1 cellular context compared by ENCODE assay signal in the genomic region with DNA sequence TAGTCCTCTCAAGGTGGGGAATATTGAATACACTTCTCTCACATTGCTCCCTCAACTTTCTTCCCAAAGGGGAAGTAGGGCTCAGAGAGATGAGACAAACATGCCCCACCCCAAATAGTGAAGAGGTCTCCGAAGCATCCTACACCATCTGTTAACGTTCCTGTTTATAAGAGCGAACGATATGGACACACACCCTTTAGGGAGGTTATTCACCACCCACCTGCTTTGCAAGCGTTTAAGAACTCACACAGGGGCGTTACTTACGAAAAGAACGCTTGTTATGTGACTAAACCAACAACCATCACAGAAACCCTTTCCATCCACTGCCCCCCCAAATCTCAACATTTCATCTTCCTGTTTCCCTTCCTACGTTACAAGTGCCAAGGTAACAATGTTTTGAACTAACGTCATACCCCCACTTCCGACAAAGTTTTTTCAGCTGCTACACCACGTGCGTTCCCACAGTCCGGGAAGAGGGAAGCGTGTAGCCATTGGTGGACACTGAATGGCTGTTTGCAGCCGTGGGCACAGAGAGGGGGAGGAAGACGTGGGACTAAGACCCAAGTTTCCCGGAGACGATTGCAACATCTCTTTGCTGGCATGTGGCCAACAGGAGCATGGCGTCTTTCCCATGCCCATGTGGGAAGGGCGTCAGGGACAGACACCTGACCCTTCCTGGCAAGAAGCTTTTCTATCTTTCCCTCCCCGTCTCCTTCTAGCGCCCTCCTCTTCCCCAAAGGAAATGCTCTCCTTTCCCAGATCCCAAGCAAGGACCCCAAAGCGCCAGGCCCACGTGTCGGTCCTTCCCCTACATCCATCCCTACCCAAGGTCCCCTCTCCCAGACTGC.
TF ChIP-seq lines count a peak whose summit lies in the region.

No MANE protein-coding gene starts in this region.

TF ChIP-seq in K562, 482 proteins besides CTCF, POLR2A, EP300 and RAD21 (continues in another document):
- TF ChIP-seq, protein P1, sequence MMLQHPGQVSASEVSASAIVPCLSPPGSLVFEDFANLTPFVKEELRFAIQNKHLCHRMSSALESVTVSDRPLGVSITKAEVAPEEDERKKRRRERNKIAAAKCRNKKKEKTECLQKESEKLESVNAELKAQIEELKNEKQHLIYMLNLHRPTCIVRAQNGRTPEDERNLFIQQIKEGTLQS (IDR thresholded peaks at IDR 0.05), result peak; percentile 69
- TF ChIP-seq, protein P1 (CRISPR knock-in tag; conservative IDR thresholded peaks at IDR 0.05), result no peak
- TF ChIP-seq ZNF384 (IDR thresholded peaks at IDR 0.05; ENCODE audit: low read depth, low read length), result 0 out of 2 replicates have a peak, but pooled peaks have one; percentile 39
- TF ChIP-seq, protein P2, sequence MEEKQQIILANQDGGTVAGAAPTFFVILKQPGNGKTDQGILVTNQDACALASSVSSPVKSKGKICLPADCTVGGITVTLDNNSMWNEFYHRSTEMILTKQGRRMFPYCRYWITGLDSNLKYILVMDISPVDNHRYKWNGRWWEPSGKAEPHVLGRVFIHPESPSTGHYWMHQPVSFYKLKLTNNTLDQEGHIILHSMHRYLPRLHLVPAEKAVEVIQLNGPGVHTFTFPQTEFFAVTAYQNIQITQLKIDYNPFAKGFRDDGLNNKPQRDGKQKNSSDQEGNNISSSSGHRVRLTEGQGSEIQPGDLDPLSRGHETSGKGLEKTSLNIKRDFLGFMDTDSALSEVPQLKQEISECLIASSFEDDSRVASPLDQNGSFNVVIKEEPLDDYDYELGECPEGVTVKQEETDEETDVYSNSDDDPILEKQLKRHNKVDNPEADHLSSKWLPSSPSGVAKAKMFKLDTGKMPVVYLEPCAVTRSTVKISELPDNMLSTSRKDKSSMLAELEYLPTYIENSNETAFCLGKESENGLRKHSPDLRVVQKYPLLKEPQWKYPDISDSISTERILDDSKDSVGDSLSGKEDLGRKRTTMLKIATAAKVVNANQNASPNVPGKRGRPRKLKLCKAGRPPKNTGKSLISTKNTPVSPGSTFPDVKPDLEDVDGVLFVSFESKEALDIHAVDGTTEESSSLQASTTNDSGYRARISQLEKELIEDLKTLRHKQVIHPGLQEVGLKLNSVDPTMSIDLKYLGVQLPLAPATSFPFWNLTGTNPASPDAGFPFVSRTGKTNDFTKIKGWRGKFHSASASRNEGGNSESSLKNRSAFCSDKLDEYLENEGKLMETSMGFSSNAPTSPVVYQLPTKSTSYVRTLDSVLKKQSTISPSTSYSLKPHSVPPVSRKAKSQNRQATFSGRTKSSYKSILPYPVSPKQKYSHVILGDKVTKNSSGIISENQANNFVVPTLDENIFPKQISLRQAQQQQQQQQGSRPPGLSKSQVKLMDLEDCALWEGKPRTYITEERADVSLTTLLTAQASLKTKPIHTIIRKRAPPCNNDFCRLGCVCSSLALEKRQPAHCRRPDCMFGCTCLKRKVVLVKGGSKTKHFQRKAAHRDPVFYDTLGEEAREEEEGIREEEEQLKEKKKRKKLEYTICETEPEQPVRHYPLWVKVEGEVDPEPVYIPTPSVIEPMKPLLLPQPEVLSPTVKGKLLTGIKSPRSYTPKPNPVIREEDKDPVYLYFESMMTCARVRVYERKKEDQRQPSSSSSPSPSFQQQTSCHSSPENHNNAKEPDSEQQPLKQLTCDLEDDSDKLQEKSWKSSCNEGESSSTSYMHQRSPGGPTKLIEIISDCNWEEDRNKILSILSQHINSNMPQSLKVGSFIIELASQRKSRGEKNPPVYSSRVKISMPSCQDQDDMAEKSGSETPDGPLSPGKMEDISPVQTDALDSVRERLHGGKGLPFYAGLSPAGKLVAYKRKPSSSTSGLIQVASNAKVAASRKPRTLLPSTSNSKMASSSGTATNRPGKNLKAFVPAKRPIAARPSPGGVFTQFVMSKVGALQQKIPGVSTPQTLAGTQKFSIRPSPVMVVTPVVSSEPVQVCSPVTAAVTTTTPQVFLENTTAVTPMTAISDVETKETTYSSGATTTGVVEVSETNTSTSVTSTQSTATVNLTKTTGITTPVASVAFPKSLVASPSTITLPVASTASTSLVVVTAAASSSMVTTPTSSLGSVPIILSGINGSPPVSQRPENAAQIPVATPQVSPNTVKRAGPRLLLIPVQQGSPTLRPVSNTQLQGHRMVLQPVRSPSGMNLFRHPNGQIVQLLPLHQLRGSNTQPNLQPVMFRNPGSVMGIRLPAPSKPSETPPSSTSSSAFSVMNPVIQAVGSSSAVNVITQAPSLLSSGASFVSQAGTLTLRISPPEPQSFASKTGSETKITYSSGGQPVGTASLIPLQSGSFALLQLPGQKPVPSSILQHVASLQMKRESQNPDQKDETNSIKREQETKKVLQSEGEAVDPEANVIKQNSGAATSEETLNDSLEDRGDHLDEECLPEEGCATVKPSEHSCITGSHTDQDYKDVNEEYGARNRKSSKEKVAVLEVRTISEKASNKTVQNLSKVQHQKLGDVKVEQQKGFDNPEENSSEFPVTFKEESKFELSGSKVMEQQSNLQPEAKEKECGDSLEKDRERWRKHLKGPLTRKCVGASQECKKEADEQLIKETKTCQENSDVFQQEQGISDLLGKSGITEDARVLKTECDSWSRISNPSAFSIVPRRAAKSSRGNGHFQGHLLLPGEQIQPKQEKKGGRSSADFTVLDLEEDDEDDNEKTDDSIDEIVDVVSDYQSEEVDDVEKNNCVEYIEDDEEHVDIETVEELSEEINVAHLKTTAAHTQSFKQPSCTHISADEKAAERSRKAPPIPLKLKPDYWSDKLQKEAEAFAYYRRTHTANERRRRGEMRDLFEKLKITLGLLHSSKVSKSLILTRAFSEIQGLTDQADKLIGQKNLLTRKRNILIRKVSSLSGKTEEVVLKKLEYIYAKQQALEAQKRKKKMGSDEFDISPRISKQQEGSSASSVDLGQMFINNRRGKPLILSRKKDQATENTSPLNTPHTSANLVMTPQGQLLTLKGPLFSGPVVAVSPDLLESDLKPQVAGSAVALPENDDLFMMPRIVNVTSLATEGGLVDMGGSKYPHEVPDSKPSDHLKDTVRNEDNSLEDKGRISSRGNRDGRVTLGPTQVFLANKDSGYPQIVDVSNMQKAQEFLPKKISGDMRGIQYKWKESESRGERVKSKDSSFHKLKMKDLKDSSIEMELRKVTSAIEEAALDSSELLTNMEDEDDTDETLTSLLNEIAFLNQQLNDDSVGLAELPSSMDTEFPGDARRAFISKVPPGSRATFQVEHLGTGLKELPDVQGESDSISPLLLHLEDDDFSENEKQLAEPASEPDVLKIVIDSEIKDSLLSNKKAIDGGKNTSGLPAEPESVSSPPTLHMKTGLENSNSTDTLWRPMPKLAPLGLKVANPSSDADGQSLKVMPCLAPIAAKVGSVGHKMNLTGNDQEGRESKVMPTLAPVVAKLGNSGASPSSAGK (IDR thresholded peaks at IDR 0.05), result peak; percentile 42
- peak; percentile 27; the same call in 1 of the 2 replicates for TF ChIP-seq ETV1 (tag; conservative IDR thresholded peaks at IDR 0.05; ENCODE audit: low read depth)
- TF ChIP-seq SAP30 (IDR thresholded peaks at IDR 0.05; ENCODE audit: borderline replicate concordance, insufficient read depth, low read depth, low read length, poor library complexity, severe bottlenecking), result peak; percentile 63
- peak; percentile 31 for TF ChIP-seq TAF9B (IDR thresholded peaks at IDR 0.05; ENCODE audit: partially characterized antibody)
- peak; percentile 45; the same call in 1 of the 2 replicates for TF ChIP-seq MXI1 (IDR thresholded peaks at IDR 0.05; ENCODE audit: low read depth, low read length)
- TF ChIP-seq TEAD1 (CRISPR knock-in tag; IDR thresholded peaks at IDR 0.05), result peak in 1 of 2 experiments; percentile 55; a peak in 1 of 4 replicates
- TF ChIP-seq, protein P3, sequence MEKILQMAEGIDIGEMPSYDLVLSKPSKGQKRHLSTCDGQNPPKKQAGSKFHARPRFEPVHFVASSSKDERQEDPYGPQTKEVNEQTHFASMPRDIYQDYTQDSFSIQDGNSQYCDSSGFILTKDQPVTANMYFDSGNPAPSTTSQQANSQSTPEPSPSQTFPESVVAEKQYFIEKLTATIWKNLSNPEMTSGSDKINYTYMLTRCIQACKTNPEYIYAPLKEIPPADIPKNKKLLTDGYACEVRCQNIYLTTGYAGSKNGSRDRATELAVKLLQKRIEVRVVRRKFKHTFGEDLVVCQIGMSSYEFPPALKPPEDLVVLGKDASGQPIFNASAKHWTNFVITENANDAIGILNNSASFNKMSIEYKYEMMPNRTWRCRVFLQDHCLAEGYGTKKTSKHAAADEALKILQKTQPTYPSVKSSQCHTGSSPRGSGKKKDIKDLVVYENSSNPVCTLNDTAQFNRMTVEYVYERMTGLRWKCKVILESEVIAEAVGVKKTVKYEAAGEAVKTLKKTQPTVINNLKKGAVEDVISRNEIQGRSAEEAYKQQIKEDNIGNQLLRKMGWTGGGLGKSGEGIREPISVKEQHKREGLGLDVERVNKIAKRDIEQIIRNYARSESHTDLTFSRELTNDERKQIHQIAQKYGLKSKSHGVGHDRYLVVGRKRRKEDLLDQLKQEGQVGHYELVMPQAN (IDR thresholded peaks at IDR 0.05; ENCODE audit: borderline replicate concordance), result peak; percentile 67
- no peak for TF ChIP-seq DNMT1 (IDR thresholded peaks at IDR 0.05)
- peak; percentile 47; the same call in 1 of the 2 replicates for TF ChIP-seq SP1 (CRISPR knock-in tag; IDR thresholded peaks at IDR 0.05)
- TF ChIP-seq, protein P4, sequence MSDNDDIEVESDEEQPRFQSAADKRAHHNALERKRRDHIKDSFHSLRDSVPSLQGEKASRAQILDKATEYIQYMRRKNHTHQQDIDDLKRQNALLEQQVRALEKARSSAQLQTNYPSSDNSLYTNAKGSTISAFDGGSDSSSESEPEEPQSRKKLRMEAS (CRISPR knock-in tag; IDR thresholded peaks at IDR 0.05), result peak; percentile 84
- TF ChIP-seq RFX1 (IDR thresholded peaks at IDR 0.05), result peak; percentile 52
- no peak for TF ChIP-seq ZNF507 (tag; conservative IDR thresholded peaks at IDR 0.05)
- TF ChIP-seq CREM (IDR thresholded peaks at IDR 0.05; ENCODE audit: low read depth), result peak; percentile 58
- 0 out of 2 replicates have a peak, but pooled peaks have one; percentile 37 for TF ChIP-seq NFRKB (IDR thresholded peaks at IDR 0.05; ENCODE audit: low read depth)
- TF ChIP-seq JUND (IDR thresholded peaks at IDR 0.05; ENCODE audit: borderline replicate concordance, low read depth, low read length), result 0 out of 2 replicates have a peak, but pooled peaks have one; percentile 4
- TF ChIP-seq JUND (tag; IDR thresholded peaks at IDR 0.05; ENCODE audit: borderline replicate concordance, low read depth, low read length), result no peak
- TF ChIP-seq MYC (IDR thresholded peaks at IDR 0.05; ENCODE audit: low read depth, low read length), result peak; percentile 87
- no peak for TF ChIP-seq MYC (CRISPR knock-in tag; IDR thresholded peaks at IDR 0.05; ENCODE audit: borderline replicate concordance, low read depth)
- TF ChIP-seq, protein P5, sequence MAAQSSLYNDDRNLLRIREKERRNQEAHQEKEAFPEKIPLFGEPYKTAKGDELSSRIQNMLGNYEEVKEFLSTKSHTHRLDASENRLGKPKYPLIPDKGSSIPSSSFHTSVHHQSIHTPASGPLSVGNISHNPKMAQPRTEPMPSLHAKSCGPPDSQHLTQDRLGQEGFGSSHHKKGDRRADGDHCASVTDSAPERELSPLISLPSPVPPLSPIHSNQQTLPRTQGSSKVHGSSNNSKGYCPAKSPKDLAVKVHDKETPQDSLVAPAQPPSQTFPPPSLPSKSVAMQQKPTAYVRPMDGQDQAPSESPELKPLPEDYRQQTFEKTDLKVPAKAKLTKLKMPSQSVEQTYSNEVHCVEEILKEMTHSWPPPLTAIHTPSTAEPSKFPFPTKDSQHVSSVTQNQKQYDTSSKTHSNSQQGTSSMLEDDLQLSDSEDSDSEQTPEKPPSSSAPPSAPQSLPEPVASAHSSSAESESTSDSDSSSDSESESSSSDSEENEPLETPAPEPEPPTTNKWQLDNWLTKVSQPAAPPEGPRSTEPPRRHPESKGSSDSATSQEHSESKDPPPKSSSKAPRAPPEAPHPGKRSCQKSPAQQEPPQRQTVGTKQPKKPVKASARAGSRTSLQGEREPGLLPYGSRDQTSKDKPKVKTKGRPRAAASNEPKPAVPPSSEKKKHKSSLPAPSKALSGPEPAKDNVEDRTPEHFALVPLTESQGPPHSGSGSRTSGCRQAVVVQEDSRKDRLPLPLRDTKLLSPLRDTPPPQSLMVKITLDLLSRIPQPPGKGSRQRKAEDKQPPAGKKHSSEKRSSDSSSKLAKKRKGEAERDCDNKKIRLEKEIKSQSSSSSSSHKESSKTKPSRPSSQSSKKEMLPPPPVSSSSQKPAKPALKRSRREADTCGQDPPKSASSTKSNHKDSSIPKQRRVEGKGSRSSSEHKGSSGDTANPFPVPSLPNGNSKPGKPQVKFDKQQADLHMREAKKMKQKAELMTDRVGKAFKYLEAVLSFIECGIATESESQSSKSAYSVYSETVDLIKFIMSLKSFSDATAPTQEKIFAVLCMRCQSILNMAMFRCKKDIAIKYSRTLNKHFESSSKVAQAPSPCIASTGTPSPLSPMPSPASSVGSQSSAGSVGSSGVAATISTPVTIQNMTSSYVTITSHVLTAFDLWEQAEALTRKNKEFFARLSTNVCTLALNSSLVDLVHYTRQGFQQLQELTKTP (IDR thresholded peaks at IDR 0.05; ENCODE audit: low read depth in 1 of 2, partially characterized antibody in 2 of 2), result no peak
- TF ChIP-seq, protein P6, sequence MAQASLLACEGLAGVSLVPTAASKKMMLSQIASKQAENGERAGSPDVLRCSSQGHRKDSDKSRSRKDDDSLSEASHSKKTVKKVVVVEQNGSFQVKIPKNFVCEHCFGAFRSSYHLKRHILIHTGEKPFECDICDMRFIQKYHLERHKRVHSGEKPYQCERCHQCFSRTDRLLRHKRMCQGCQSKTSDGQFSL (CRISPR knock-in tag; IDR thresholded peaks at IDR 0.05), result peak; percentile 70; the same call in 1 of the 2 replicates
- TF ChIP-seq, protein P6 (tag; IDR thresholded peaks at IDR 0.05), result peak in 1 of 2 experiments; percentile 62; a peak in 1 of 4 replicates
- TF ChIP-seq ZSCAN32 (CRISPR knock-in tag; IDR thresholded peaks at IDR 0.05), result no peak
- TF ChIP-seq NFIX (CRISPR knock-in tag; IDR thresholded peaks at IDR 0.05; ENCODE audit: low read depth), result peak; percentile 76
